ENCODE assay signal across 1 cellular context in the genomic region with DNA sequence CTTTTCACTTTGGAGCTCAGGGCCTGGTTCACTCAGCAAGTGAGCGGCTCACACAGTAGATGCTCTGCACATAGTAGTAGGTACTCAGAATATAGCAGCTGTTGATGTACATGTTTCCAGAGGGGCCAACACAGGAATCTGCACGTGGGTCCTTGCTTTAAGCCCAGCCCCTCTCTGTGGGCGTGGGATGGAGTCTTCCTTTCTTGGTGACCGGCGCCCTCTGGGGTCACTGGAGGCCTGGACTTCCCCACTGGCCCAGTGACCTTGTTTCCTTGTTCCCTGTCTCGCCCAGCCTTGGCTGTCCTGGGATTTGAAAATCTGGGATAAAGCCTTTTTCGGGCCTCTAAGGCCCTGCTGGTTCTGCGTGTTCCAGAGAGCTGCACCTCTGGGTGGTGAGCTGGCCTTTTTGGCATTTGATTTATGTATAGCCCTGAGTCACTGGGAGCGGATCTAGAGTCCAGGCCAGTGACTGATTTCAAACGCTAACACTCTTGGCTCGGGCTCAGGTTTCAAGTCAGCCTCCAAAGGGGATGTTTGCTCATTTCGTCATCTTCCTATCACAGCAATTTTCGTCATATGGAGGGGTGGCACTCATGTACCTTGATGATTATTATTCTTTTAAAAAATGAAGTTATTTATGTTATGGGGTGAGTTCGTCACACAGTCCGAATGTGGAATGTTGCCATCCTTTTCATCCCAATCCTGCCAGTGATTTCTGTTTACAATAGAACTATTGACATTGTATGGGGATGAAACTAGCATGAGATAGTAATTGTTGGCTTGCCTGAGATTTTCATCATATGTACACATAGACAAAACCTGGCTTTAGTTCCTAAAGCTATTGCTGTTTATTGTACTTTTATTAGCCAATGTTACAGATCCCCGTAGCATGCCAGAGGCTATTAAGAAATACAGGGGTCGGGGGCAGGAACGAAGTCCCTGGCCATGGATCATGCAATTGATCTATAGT.
A peak's percentile ranks its signal among the peaks of the same experiment; 100 is the strongest.
TF ChIP-seq lines count a peak whose summit lies in the region.

No MANE protein-coding gene starts in this region.

TF ChIP-seq in K562, 482 proteins besides CTCF, POLR2A, EP300 and RAD21 (continued from another document and continues in another):
- TF ChIP-seq, protein P1, sequence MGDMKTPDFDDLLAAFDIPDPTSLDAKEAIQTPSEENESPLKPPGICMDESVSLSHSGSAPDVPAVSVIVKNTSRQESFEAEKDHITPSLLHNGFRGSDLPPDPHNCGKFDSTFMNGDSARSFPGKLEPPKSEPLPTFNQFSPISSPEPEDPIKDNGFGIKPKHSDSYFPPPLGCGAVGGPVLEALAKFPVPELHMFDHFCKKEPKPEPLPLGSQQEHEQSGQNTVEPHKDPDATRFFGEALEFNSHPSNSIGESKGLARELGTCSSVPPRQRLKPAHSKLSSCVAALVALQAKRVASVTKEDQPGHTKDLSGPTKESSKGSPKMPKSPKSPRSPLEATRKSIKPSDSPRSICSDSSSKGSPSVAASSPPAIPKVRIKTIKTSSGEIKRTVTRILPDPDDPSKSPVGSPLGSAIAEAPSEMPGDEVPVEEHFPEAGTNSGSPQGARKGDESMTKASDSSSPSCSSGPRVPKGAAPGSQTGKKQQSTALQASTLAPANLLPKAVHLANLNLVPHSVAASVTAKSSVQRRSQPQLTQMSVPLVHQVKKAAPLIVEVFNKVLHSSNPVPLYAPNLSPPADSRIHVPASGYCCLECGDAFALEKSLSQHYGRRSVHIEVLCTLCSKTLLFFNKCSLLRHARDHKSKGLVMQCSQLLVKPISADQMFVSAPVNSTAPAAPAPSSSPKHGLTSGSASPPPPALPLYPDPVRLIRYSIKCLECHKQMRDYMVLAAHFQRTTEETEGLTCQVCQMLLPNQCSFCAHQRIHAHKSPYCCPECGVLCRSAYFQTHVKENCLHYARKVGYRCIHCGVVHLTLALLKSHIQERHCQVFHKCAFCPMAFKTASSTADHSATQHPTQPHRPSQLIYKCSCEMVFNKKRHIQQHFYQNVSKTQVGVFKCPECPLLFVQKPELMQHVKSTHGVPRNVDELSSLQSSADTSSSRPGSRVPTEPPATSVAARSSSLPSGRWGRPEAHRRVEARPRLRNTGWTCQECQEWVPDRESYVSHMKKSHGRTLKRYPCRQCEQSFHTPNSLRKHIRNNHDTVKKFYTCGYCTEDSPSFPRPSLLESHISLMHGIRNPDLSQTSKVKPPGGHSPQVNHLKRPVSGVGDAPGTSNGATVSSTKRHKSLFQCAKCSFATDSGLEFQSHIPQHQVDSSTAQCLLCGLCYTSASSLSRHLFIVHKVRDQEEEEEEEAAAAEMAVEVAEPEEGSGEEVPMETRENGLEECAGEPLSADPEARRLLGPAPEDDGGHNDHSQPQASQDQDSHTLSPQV (IDR thresholded peaks at IDR 0.05), result 0 out of 2 replicates have a peak, but pooled peaks have one; percentile 62
- TF ChIP-seq E2F3 (CRISPR knock-in tag; IDR thresholded peaks at IDR 0.05) (no peak), PHB (CRISPR knock-in tag; IDR thresholded peaks at IDR 0.05) (no peak), CTBP1 (IDR thresholded peaks at IDR 0.05; ENCODE audit: borderline replicate concordance) (peak; percentile 69; the same call in 1 of the 2 replicates), NCOR1 (IDR thresholded peaks at IDR 0.05) (peak; percentile 44), PHF21A (IDR thresholded peaks at IDR 0.05; ENCODE audit: borderline replicate concordance, low read depth) (peak; percentile 66; the same call in 1 of the 2 replicates), HNRNPLL (IDR thresholded peaks at IDR 0.05; ENCODE audit: low read depth, low read length, poor library complexity, severe bottlenecking) (no peak), TSC22D4 (tag; IDR thresholded peaks at IDR 0.05) (no peak), ZNF274 (IDR thresholded peaks at IDR 0.05; ENCODE audit: borderline replicate concordance, low read depth, low read length) (no peak), ZBED1 (IDR thresholded peaks at IDR 0.05) (no peak), FUS (optimal IDR thresholded peaks at IDR 0.05; ENCODE audit: low read depth, low read length) (no peak), MEF2D (tag; conservative IDR thresholded peaks at IDR 0.05; ENCODE audit: low read depth) (no peak), BRF1 (IDR thresholded peaks at IDR 0.05; ENCODE audit: borderline replicate concordance, extremely low read depth, insufficient read length) (no peak), TCF3 (CRISPR knock-in tag; IDR thresholded peaks at IDR 0.05) (peak; percentile 15; the same call in 1 of the 2 replicates), ZBTB1 (CRISPR knock-in tag; IDR thresholded peaks at IDR 0.05; ENCODE audit: borderline replicate concordance, low read depth) (no peak), ZNF24 (IDR thresholded peaks at IDR 0.05) (no peak), RNF2 (IDR thresholded peaks at IDR 0.05) (peak; percentile 56), CEBPG (CRISPR knock-in tag; IDR thresholded peaks at IDR 0.05) (peak; percentile 88), CEBPG (tag; conservative IDR thresholded peaks at IDR 0.05 in 1 of 2, IDR thresholded peaks at IDR 0.05 in 1 of 2) (peak; percentile 95 to 98), ETV1 (tag; conservative IDR thresholded peaks at IDR 0.05; ENCODE audit: low read depth) (peak; percentile 80), YY1 (IDR thresholded peaks at IDR 0.05; ENCODE audit: borderline replicate concordance in 1 of 3, control insufficient read depth in 1 of 3, extremely low read depth in 1 of 3, insufficient read depth in 3 of 3, insufficient read length in 1 of 3, insufficient replicate concordance in 2 of 3, low read depth in 1 of 3, low read length in 2 of 3) (no peak), KLF16 (IDR thresholded peaks at IDR 0.05) (no peak), NR1H2 (CRISPR knock-in tag; IDR thresholded peaks at IDR 0.05) (no peak), POLR2G (IDR thresholded peaks at IDR 0.05; ENCODE audit: low read depth, low read length) (peak; percentile 49), SMARCA5 (IDR thresholded peaks at IDR 0.05) (no peak), ZNF586 (CRISPR knock-in tag; conservative IDR thresholded peaks at IDR 0.05) (no peak), TBP (optimal IDR thresholded peaks at IDR 0.05; ENCODE audit: low read depth, low read length) (peak; percentile 48), ERF (CRISPR knock-in tag; IDR thresholded peaks at IDR 0.05) (no peak)
- TF ChIP-seq, protein P2, sequence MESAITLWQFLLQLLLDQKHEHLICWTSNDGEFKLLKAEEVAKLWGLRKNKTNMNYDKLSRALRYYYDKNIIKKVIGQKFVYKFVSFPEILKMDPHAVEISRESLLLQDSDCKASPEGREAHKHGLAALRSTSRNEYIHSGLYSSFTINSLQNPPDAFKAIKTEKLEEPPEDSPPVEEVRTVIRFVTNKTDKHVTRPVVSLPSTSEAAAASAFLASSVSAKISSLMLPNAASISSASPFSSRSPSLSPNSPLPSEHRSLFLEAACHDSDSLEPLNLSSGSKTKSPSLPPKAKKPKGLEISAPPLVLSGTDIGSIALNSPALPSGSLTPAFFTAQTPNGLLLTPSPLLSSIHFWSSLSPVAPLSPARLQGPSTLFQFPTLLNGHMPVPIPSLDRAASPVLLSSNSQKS (CRISPR knock-in tag; IDR thresholded peaks at IDR 0.05), result no peak
- TF ChIP-seq, protein P3, sequence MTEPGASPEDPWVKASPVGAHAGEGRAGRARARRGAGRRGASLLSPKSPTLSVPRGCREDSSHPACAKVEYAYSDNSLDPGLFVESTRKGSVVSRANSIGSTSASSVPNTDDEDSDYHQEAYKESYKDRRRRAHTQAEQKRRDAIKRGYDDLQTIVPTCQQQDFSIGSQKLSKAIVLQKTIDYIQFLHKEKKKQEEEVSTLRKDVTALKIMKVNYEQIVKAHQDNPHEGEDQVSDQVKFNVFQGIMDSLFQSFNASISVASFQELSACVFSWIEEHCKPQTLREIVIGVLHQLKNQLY (CRISPR knock-in tag; conservative IDR thresholded peaks at IDR 0.05), result no peak
- TF ChIP-seq, protein P4, sequence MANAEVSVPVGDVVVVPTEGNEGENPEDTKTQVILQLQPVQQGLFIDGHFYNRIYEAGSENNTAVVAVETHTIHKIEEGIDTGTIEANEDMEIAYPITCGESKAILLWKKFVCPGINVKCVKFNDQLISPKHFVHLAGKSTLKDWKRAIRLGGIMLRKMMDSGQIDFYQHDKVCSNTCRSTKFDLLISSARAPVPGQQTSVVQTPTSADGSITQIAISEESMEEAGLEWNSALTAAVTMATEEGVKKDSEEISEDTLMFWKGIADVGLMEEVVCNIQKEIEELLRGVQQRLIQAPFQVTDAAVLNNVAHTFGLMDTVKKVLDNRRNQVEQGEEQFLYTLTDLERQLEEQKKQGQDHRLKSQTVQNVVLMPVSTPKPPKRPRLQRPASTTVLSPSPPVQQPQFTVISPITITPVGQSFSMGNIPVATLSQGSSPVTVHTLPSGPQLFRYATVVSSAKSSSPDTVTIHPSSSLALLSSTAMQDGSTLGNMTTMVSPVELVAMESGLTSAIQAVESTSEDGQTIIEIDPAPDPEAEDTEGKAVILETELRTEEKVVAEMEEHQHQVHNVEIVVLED (CRISPR knock-in tag; IDR thresholded peaks at IDR 0.05), result no peak
- TF ChIP-seq, protein P5, sequence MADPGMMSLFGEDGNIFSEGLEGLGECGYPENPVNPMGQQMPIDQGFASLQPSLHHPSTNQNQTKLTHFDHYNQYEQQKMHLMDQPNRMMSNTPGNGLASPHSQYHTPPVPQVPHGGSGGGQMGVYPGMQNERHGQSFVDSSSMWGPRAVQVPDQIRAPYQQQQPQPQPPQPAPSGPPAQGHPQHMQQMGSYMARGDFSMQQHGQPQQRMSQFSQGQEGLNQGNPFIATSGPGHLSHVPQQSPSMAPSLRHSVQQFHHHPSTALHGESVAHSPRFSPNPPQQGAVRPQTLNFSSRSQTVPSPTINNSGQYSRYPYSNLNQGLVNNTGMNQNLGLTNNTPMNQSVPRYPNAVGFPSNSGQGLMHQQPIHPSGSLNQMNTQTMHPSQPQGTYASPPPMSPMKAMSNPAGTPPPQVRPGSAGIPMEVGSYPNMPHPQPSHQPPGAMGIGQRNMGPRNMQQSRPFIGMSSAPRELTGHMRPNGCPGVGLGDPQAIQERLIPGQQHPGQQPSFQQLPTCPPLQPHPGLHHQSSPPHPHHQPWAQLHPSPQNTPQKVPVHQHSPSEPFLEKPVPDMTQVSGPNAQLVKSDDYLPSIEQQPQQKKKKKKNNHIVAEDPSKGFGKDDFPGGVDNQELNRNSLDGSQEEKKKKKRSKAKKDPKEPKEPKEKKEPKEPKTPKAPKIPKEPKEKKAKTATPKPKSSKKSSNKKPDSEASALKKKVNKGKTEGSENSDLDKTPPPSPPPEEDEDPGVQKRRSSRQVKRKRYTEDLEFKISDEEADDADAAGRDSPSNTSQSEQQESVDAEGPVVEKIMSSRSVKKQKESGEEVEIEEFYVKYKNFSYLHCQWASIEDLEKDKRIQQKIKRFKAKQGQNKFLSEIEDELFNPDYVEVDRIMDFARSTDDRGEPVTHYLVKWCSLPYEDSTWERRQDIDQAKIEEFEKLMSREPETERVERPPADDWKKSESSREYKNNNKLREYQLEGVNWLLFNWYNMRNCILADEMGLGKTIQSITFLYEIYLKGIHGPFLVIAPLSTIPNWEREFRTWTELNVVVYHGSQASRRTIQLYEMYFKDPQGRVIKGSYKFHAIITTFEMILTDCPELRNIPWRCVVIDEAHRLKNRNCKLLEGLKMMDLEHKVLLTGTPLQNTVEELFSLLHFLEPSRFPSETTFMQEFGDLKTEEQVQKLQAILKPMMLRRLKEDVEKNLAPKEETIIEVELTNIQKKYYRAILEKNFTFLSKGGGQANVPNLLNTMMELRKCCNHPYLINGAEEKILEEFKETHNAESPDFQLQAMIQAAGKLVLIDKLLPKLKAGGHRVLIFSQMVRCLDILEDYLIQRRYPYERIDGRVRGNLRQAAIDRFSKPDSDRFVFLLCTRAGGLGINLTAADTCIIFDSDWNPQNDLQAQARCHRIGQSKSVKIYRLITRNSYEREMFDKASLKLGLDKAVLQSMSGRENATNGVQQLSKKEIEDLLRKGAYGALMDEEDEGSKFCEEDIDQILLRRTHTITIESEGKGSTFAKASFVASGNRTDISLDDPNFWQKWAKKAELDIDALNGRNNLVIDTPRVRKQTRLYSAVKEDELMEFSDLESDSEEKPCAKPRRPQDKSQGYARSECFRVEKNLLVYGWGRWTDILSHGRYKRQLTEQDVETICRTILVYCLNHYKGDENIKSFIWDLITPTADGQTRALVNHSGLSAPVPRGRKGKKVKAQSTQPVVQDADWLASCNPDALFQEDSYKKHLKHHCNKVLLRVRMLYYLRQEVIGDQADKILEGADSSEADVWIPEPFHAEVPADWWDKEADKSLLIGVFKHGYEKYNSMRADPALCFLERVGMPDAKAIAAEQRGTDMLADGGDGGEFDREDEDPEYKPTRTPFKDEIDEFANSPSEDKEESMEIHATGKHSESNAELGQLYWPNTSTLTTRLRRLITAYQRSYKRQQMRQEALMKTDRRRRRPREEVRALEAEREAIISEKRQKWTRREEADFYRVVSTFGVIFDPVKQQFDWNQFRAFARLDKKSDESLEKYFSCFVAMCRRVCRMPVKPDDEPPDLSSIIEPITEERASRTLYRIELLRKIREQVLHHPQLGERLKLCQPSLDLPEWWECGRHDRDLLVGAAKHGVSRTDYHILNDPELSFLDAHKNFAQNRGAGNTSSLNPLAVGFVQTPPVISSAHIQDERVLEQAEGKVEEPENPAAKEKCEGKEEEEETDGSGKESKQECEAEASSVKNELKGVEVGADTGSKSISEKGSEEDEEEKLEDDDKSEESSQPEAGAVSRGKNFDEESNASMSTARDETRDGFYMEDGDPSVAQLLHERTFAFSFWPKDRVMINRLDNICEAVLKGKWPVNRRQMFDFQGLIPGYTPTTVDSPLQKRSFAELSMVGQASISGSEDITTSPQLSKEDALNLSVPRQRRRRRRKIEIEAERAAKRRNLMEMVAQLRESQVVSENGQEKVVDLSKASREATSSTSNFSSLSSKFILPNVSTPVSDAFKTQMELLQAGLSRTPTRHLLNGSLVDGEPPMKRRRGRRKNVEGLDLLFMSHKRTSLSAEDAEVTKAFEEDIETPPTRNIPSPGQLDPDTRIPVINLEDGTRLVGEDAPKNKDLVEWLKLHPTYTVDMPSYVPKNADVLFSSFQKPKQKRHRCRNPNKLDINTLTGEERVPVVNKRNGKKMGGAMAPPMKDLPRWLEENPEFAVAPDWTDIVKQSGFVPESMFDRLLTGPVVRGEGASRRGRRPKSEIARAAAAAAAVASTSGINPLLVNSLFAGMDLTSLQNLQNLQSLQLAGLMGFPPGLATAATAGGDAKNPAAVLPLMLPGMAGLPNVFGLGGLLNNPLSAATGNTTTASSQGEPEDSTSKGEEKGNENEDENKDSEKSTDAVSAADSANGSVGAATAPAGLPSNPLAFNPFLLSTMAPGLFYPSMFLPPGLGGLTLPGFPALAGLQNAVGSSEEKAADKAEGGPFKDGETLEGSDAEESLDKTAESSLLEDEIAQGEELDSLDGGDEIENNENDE (IDR thresholded peaks at IDR 0.05; ENCODE audit: low read depth, low read length), result no peak
